8 cellular contexts compared by ENCODE assay signal in the genomic region with DNA sequence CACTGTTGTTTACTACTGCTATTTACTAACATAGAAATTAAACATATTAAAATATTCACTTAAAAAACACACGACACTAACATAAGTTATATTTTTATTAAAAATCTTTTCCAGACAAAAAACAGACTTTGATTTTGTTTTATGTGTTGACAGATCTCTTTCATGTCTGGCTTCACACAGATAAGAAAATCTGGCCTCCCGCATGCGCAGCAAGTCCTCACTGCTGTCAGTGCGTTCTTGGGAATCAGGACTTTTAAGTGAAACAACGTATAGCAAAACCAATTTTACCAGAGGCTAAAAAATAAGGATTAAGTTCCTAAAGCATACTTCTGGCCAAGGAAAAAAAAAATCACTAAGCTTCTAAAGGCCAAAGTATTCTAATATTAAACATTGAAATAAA. TPM values are rescaled to one million over a fixed set of nuclear protein-coding genes. Genes with fewer than 3 reads are reported as not detected.
DNase-seq lines count a peak whose midpoint lies in the region; ATAC-seq and TF ChIP-seq lines count a peak whose summit lies in the region.

No MANE protein-coding gene starts in this region.

- H3K4me3 Mint-ChIP-seq in T-helper 1 cell treated with Interleukin-12 subunit alpha and Interleukin-12 subunit beta and Interleukin-4 antibody, amounts not matched to agents 30 μg/mL and 1 μg/mL, for 36 hours = peak overlapping the region; percentile 96

- H3K79me2 ChIP-seq in trophoblast cell (ENCODE audit: control insufficient read depth, insufficient read depth, low read length, poor library complexity) = peaks cover 21% of the 10 kb centered on the region

- ATAC-seq in omental fat pad (ENCODE audit: low FRiP score) = no peak
- no peak for ATAC-seq in HG03039 (IDR thresholded peaks at IDR 0.05; ENCODE audit: unreplicated experiment)

- no peak overlapping the region for H3K18ac ChIP-seq in trophoblast cell (ENCODE audit: low read length)

- no peak overlapping the region for H4K12ac ChIP-seq in trophoblast cell (ENCODE audit: low read depth, low read length)

- peaks cover 31% of the 10 kb centered on the region for H3K36me3 Mint-ChIP-seq in T-helper 1 cell treated with Interleukin-12 subunit alpha and Interleukin-12 subunit beta and Interleukin-4 antibody, amounts not matched to agents 30 μg/mL and 1 μg/mL, for 36 hours (ENCODE audit: low read depth)

- H3K36me3 ChIP-seq in HEK293 (ENCODE audit: control insufficient read depth in 2 of 2, insufficient read depth in 1 of 2, low read length in 2 of 2) (peaks cover 0 to 37% of the 10 kb centered on the region in 2 experiments), trophoblast cell (ENCODE audit: control insufficient read depth in 1 of 2, insufficient read depth in 2 of 2, low read length in 2 of 2) (peaks cover 6 to 13% of the 10 kb centered on the region in 2 experiments)

- peak overlapping the region; percentile 68 for H3K4me2 ChIP-seq in trophoblast cell (ENCODE audit: low read length)

- CTCF ChIA-PET in HEK293 (lab: Yijun Ruan, JAX) = interaction anchor here (0.6 kb wide), 2 partner anchors 15 to 1950 kb away, joined by 3 to 5 read pairs; no protein-coding TSS in a partner anchor

- H3K9me3 ChIP-seq in HEK293 (ENCODE audit: control insufficient read depth, insufficient read depth, low read depth, low read length) (no peaks in the 10 kb centered on the region), trophoblast cell (ENCODE audit: insufficient read depth, low read depth, low read length) (no peaks in the 10 kb centered on the region)

- peak overlapping the region; percentile 65 for H3K4me3 ChIP-seq in HEK293 (ENCODE audit: low read depth, low read length)
- H3K4me3 ChIP-seq in epithelial cell of esophagus (ENCODE audit: low read length) = peak overlapping the region; percentile 95
- no peak overlapping the region for H3K4me3 ChIP-seq in trophoblast cell (ENCODE audit: low read depth, low read length)

- no peak overlapping the region for H3K14ac ChIP-seq in trophoblast cell (ENCODE audit: low read length)

- H2AK5ac ChIP-seq in trophoblast cell (ENCODE audit: low read length) = no peak overlapping the region

- peak overlapping the region; percentile 96 for H3K27ac Mint-ChIP-seq in T-helper 1 cell treated with Interleukin-12 subunit alpha and Interleukin-12 subunit beta and Interleukin-4 antibody, amounts not matched to agents 30 μg/mL and 1 μg/mL, for 36 hours

- H3K4me1 Mint-ChIP-seq in T-helper 1 cell treated with Interleukin-12 subunit alpha and Interleukin-12 subunit beta and Interleukin-4 antibody, amounts not matched to agents 30 μg/mL and 1 μg/mL, for 36 hours (ENCODE audit: low read depth) = peaks cover 57% of the 10 kb centered on the region

- H2BK5ac ChIP-seq in trophoblast cell (ENCODE audit: low read depth, low read length, poor library complexity) = no peak overlapping the region

- no peaks in the 10 kb centered on the region for H3K9me3 Mint-ChIP-seq in T-helper 1 cell treated with Interleukin-12 subunit alpha and Interleukin-12 subunit beta and Interleukin-4 antibody, amounts not matched to agents 30 μg/mL and 1 μg/mL, for 36 hours

- POLR2A ChIA-PET in HEK293 (lab: Yijun Ruan, JAX) = interaction anchor here (1.1 to 1.7 kb wide), 2 partner anchors 64 to 491 kb away, joined by 3 to 5 read pairs; no protein-coding TSS in a partner anchor

- H3K27ac ChIP-seq in HEK293 (ENCODE audit: extremely low read depth, low read depth, low read length) (peak overlapping the region; percentile 97), trophoblast cell (ENCODE audit: low read depth, low read length) (peak overlapping the region; percentile 99)

- WGBS in trophoblast cell (ENCODE audit: extremely low coverage, insufficient coverage, insufficient read length) = no CpG with 5 or more reads among the region's 5 CpGs

- H3K4ac ChIP-seq in trophoblast cell (ENCODE audit: low read depth, low read length) = no peak overlapping the region

- no peak overlapping the region for H2BK12ac ChIP-seq in trophoblast cell (ENCODE audit: low read length)

- no peak overlapping the region for H4K91ac ChIP-seq in trophoblast cell (ENCODE audit: low read depth, low read length)

- no peak overlapping the region for H3K23ac ChIP-seq in trophoblast cell (ENCODE audit: low read length)

- no peak overlapping the region for H4K8ac ChIP-seq in trophoblast cell (ENCODE audit: low read depth, low read length)

- DNase-seq in epithelial cell of esophagus (ENCODE audit: low read depth) (peak; percentile 52), trophoblast cell (peak; percentile 45 to 66), omental fat pad (ENCODE audit: low spot score) (no peak), NCI-H1105 (lab: John Stamatoyannopoulos, UW) (no peak), NCI-H345 treated with DMSO at 0.1 percent for 48 hours (lab: John Stamatoyannopoulos, UW; ENCODE audit: unreplicated experiment) (no peak)

- H2BK120ac ChIP-seq in trophoblast cell (ENCODE audit: insufficient read depth, low read length, poor library complexity) = no peak overlapping the region

- H3K4me1 ChIP-seq in HEK293 (ENCODE audit: control insufficient read depth, insufficient read depth, low read length) (peaks cover 7% of the 10 kb centered on the region), trophoblast cell (ENCODE audit: control insufficient read depth in 1 of 2, insufficient read depth in 2 of 2, low read length in 2 of 2) (peaks cover 7 to 17% of the 10 kb centered on the region in 2 experiments)

- peaks cover 17% of the 10 kb centered on the region for H3K79me1 ChIP-seq in trophoblast cell (ENCODE audit: low read length)

- no peak overlapping the region for H2AFZ ChIP-seq in trophoblast cell (ENCODE audit: insufficient read depth, low read length, poor library complexity)

- H3K27me3 Mint-ChIP-seq in T-helper 1 cell treated with Interleukin-12 subunit alpha and Interleukin-12 subunit beta and Interleukin-4 antibody, amounts not matched to agents 30 μg/mL and 1 μg/mL, for 36 hours (ENCODE audit: low read depth) = no peaks in the 10 kb centered on the region

- no peak overlapping the region for H3K9ac ChIP-seq in trophoblast cell (ENCODE audit: low read length)

- no peaks in the 10 kb centered on the region for H3K27me3 ChIP-seq in trophoblast cell (ENCODE audit: insufficient read depth, low read length)

- TF ChIP-seq CTCF in HEK293 (tag by site-specific recombination; IDR thresholded peaks at IDR 0.05) = no peak
- no peak for TF ChIP-seq CTCF in epithelial cell of esophagus (IDR thresholded peaks at IDR 0.05; ENCODE audit: insufficient read depth, low read depth, low read length, missing control alignments)
- no peak for TF ChIP-seq CTCF in omental fat pad (IDR thresholded peaks at IDR 0.05)

TF ChIP-seq in HEK293, 187 proteins besides CTCF, POLR2A, EP300 and RAD21:
- TF ChIP-seq ZNF10 (tag by site-specific recombination; IDR thresholded peaks at IDR 0.05) (no peak), ZNF654 (tag by site-specific recombination; IDR thresholded peaks at IDR 0.05; ENCODE audit: low read depth) (no peak), ZNF335 (tag by site-specific recombination; conservative IDR thresholded peaks at IDR 0.05) (no peak), MYNN (tag by site-specific recombination; IDR thresholded peaks at IDR 0.05; ENCODE audit: borderline replicate concordance) (peak; percentile 74; the same call in 1 of the 2 replicates), ZNF311 (tag by site-specific recombination; IDR thresholded peaks at IDR 0.05; ENCODE audit: borderline replicate concordance) (no peak), ZNF157 (tag by site-specific recombination; IDR thresholded peaks at IDR 0.05) (no peak), ZEB2 (tag by site-specific recombination; IDR thresholded peaks at IDR 0.05) (no peak; the same call in 1 of the 2 replicates), ZNF292 (tag by site-specific recombination; IDR thresholded peaks at IDR 0.05; ENCODE audit: borderline replicate concordance, low read depth) (no peak)
- TF ChIP-seq, protein P1, sequence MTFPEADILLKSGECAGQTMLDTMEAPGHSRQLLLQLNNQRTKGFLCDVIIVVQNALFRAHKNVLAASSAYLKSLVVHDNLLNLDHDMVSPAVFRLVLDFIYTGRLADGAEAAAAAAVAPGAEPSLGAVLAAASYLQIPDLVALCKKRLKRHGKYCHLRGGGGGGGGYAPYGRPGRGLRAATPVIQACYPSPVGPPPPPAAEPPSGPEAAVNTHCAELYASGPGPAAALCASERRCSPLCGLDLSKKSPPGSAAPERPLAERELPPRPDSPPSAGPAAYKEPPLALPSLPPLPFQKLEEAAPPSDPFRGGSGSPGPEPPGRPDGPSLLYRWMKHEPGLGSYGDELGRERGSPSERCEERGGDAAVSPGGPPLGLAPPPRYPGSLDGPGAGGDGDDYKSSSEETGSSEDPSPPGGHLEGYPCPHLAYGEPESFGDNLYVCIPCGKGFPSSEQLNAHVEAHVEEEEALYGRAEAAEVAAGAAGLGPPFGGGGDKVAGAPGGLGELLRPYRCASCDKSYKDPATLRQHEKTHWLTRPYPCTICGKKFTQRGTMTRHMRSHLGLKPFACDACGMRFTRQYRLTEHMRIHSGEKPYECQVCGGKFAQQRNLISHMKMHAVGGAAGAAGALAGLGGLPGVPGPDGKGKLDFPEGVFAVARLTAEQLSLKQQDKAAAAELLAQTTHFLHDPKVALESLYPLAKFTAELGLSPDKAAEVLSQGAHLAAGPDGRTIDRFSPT (tag by site-specific recombination; IDR thresholded peaks at IDR 0.05) = no peak

RNA-seq across cellular contexts. Expression of gene IDI1, which starts 1.2 kb away (rescaled TPM):
- polyA plus RNA-seq in trophoblast cell (2013) = 144 and 145 TPM in 2 replicates
- 10 to 100 TPM; 29.8 to 67.5 (median 60.4) TPM for total RNA-seq in omental fat pad

RNA-seq across cellular contexts. Expression of gene WDR37, which starts 6.0 kb away (rescaled TPM):
- 11.1 and 11.3 TPM in 2 replicates for polyA plus RNA-seq in trophoblast cell (2013)
- 10 to 100 TPM; 11.4 to 30.3 (median 17.4) TPM for total RNA-seq in omental fat pad

RNA-seq across cellular contexts. Expression of gene IDI2, which starts 24.5 kb away (rescaled TPM):
- not detected in 2 replicates for polyA plus RNA-seq in trophoblast cell (2013)
- not detected for total RNA-seq in omental fat pad

Comparison
In these comparisons a context has a peak if more than half of its experiments do, and no peak if none do; other contexts are left out.
1. DNase-seq: peak in epithelial cell of esophagus (single experiment) and trophoblast cell (2 of 2); none in omental fat pad (single experiment), NCI-H1105 (single experiment) and NCI-H345 treated with DMSO at 0.1 percent for 48 hours (single experiment).